Comparison of ENCODE assay signal across 14 cellular contexts in the genomic region with DNA sequence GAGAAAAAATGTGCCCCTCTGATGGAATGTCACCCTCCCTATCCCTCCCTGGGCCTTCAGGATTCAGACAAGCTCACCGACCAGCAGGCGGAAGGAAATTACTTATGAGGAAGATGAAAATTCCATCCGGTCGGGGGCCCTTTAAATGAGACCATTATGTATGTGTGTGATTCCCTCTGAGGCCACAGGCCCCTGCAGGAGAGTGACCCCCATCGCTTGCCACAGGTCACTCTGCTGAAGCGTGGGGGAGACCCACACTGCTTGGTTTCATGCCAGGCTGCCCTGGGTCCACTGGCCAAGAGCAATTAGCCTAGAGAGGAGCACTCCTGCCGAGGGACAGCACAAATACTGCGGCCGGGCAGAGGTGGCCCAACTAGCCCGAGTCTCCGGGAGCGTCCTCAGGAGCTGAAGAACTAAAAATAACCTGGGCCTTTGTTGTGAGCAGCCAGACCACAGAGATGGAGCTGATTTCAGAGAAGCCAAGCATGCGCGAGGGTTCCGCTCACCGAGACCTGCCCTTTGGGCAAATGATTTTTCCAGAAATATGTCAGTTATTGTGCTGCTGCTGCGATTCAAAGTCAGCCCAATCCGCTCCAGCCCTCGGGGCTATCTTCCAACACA.
DNase-seq lines count a peak whose midpoint lies in the region; ATAC-seq and TF ChIP-seq lines count a peak whose summit lies in the region.
"Had no signal": no experiment of that assay in that cellular context is flagged by ENCODE, and none has a peak within 500 bp of the region (broad histone marks: within the 10 kb centered on the region; RNA-seq: fewer than 3 reads in every experiment).

No MANE protein-coding gene starts in this region.

- DNase-seq in G401 (ENCODE audit: low spot score) = peak; percentile 81
- peak; percentile 71 for DNase-seq in cerebellum (ENCODE audit: low spot score)
- no peak for DNase-seq in hepatocyte (ENCODE audit: low spot score)
- DNase-seq in retinal pigment epithelial cell (ENCODE audit: low read depth) = peak; percentile 9
- DNase-seq in stimulated activated naive CD8-positive, alpha-beta T cell treated with anti-CD3 and anti-CD28 coated beads, Interleukin-15, Interleukin-2, amounts not matched to agents 100 U/mL and 50 U/mL, for 24 hours = no peak
- DNase-seq in NCI-H1105 (lab: John Stamatoyannopoulos, UW) = no peak
- DNase-seq: activated CD4-positive, alpha-beta T cell treated with anti-CD3 and anti-CD28 coated beads for 36 hours; activated naive CD4-positive, alpha-beta T cell treated with Interleukin-2 at 50 U/mL for 16 hours; NCI-H2081 treated with DMSO at 0.1 percent for 48 hours; SIG-M5; stimulated activated CD4-positive, alpha-beta T cell treated with anti-CD3 and anti-CD28 coated beads, Interleukin-12 subunit alpha, Interleukin-12 subunit beta, amount 100 ng/mL, for 4 hours had no signal

- H3K9me2 ChIP-seq in hepatocyte (replicated peaks; ENCODE audit: insufficient read depth) = no peaks in the 10 kb centered on the region

- ATAC-seq in GM18861 (IDR thresholded peaks at IDR 0.05; ENCODE audit: unreplicated experiment) = no peak
- no peak for ATAC-seq in GM19397 (IDR thresholded peaks at IDR 0.05; ENCODE audit: unreplicated experiment)
- ATAC-seq in stimulated activated naive CD8-positive, alpha-beta T cell treated with anti-CD3 and anti-CD28 coated beads, Interleukin-15, Interleukin-2, amounts not matched to agents 100 U/mL and 50 U/mL, for 24 hours = no peak
- ATAC-seq: activated CD4-positive, alpha-beta T cell treated with anti-CD3 and anti-CD28 coated beads for 36 hours; CD8-positive, alpha-beta T cell had no signal

- H3K27ac ChIP-seq in hepatocyte = peak overlapping the region; percentile 60

- TF ChIP-seq CTCF in hepatocyte (IDR thresholded peaks at IDR 0.05; ENCODE audit: poor library complexity) = no peak
- TF ChIP-seq CTCF in retinal pigment epithelial cell (conservative IDR thresholded peaks at IDR 0.05; ENCODE audit: low read depth, low read length) = no peak

- H3K4me3 ChIP-seq in hepatocyte (no peak overlapping the region), retinal pigment epithelial cell (ENCODE audit: low read length) (no peak overlapping the region)

- no peaks in the 10 kb centered on the region for H3K36me3 ChIP-seq in hepatocyte (replicated peaks; ENCODE audit: insufficient read depth, low read depth)

- H4K20me1 ChIP-seq in hepatocyte (ENCODE audit: insufficient read depth, poor library complexity, severe bottlenecking) = no peaks in the 10 kb centered on the region

- in situ Hi-C loops in G401 (cut with HindIII; ENCODE audit: low sequenced_read_pairs) = no loop called here

- H3K4me1 ChIP-seq in hepatocyte (ENCODE audit: insufficient read depth) = peaks cover 3% of the 10 kb centered on the region

- H3K4me2 ChIP-seq in hepatocyte = peak overlapping the region; percentile 47

- H3K27me3 ChIP-seq in hepatocyte = no peaks in the 10 kb centered on the region

- no peak overlapping the region for H2AFZ ChIP-seq in hepatocyte

- no peaks in the 10 kb centered on the region for H3K9me3 ChIP-seq in hepatocyte (ENCODE audit: low read depth)

- 64% methylated on average over 19 of the region's 19 CpGs for WGBS in hepatocyte (ENCODE audit: low lambda C conversion rate, missing lambda C conversion rate)

- no peaks in the 10 kb centered on the region for H3K79me2 ChIP-seq in hepatocyte

Comparison
In these comparisons a context has a peak if more than half of its experiments do, and no peak if none do; other contexts are left out.
1. DNase-seq: peak in G401 (single experiment), cerebellum (single experiment) and retinal pigment epithelial cell (single experiment); none in hepatocyte (single experiment), stimulated activated naive CD8-positive, alpha-beta T cell treated with anti-CD3 and anti-CD28 coated beads, Interleukin-15, Interleukin-2, amounts not matched to agents 100 U/mL and 50 U/mL, for 24 hours (single experiment) and NCI-H1105 (single experiment).